15 cellular contexts compared by ENCODE assay signal in genomic region chr11:77699425-77699824, GRCh38.
DNase-seq lines count a peak whose midpoint lies in the region; ATAC-seq, FAIRE-seq and TF ChIP-seq lines count a peak whose summit lies in the region.
"Had no signal": no experiment of that assay in that cellular context is flagged by ENCODE, and none has a peak within 500 bp of the region (broad histone marks: within the 10 kb centered on the region; RNA-seq: fewer than 3 reads in every experiment).

No MANE protein-coding gene starts in this region.

- H3K4me1 ChIP-seq in OCI-LY3 (ENCODE audit: low read length) (peaks cover 9% of the 10 kb centered on the region), GM12878 (ENCODE audit: control insufficient read depth, insufficient read depth, low read length) (no peaks in the 10 kb centered on the region)
- H3K4me1 ChIP-seq: Caco-2 had no signal

- in situ Hi-C loops in GM12878 (cut with MboI) = no loop called here

- no peak for ATAC-seq in GM12878
- ATAC-seq: CD8-positive, alpha-beta T cell had no signal

- FAIRE-seq in G401.6 (lab: Jason Lieb, UNC) = peak; percentile 36
- no peak for FAIRE-seq in GM12878 (lab: Jason Lieb, UNC)
- FAIRE-seq: GM12891, H54 had no signal

- H3K27me3 ChIP-seq in OCI-LY3 (ENCODE audit: low read depth, low read length) = no peaks in the 10 kb centered on the region
- H3K27me3 ChIP-seq in GM12878 (replicated peaks in 1 of 2; ENCODE audit: control insufficient read depth in 2 of 2, insufficient read depth in 2 of 2, low read length in 1 of 2) = no peaks in the 10 kb centered on the region

- H3K9ac ChIP-seq in OCI-LY3 (ENCODE audit: low read length) (no peak overlapping the region), GM12878 (ENCODE audit: control insufficient read depth, insufficient read depth, low read length) (no peak overlapping the region)

- intact Hi-C loops in GM12878 (cut with micrococcal nuclease; ENCODE audit: unreplicated experiment) = no loop called here

- H4K20me1 ChIP-seq in OCI-LY3 (ENCODE audit: insufficient read depth, low read length) = no peaks in the 10 kb centered on the region
- no peaks in the 10 kb centered on the region for H4K20me1 ChIP-seq in GM12878 (ENCODE audit: control insufficient read depth, insufficient read depth)

- SMC1A ChIA-PET in GM12878 (lab: Charles Lee; ENCODE audit: uncharacterized antibody, unreplicated experiment) = interaction anchor here (0.6 to 1.0 kb wide), 2 partner anchors 33 to 57 kb away, joined by 3 read pairs; no protein-coding TSS in a partner anchor

- no peak for TF ChIP-seq RAD21 in GM12878 (IDR thresholded peaks at IDR 0.05; ENCODE audit: insufficient read depth, low read depth, low read length)

- H2AFZ ChIP-seq in OCI-LY3 (ENCODE audit: low read depth, low read length) (no peak overlapping the region), GM12878 (ENCODE audit: control insufficient read depth, low read depth, low read length) (no peak overlapping the region)

- CTCF ChIA-PET in GM12878 (lab: Yijun Ruan, JAX) = no interaction called here

- peaks cover 42% of the 10 kb centered on the region for H3K36me3 ChIP-seq in OCI-LY3 (replicated peaks; ENCODE audit: low read depth, low read length)
- H3K36me3 ChIP-seq in GM12878 (ENCODE audit: control insufficient read depth in 2 of 2, insufficient read depth in 2 of 2, low read length in 1 of 2) = peaks cover 0 to 17% of the 10 kb centered on the region in 2 experiments; a peak in 3 of 4 replicates

- BruUV-seq in GM12878 (replicated peaks; lab: Mats Ljungman, UMichigan) = no TSS peak

- H3K4me3 ChIP-seq in OCI-LY3 (ENCODE audit: low read length) (no peak overlapping the region), GM12878 (no peak overlapping the region)
- H3K4me3 ChIP-seq: HAP-1 had no signal

- peak overlapping the region; percentile 18; the same call in 1 of the 2 replicates for H3K4me2 ChIP-seq in OCI-LY3 (ENCODE audit: low read length)
- no peak overlapping the region for H3K4me2 ChIP-seq in GM12878 (ENCODE audit: control insufficient read depth, insufficient read depth)

- WGBS in GM12878 (ENCODE audit: insufficient coverage, insufficient replicate concordance, low lambda C conversion rate, missing lambda C conversion rate) = 0% methylated on average over 1 of the region's 1 CpG

- H3K27ac ChIP-seq in OCI-LY3 (ENCODE audit: low read length) (no peak overlapping the region), GM12878 (ENCODE audit: control insufficient read depth, insufficient read depth) (no peak overlapping the region)

- no peak for TF ChIP-seq EP300 in GM12878 (IDR thresholded peaks at IDR 0.05; ENCODE audit: borderline replicate concordance in 1 of 2, control insufficient read depth in 1 of 2, low read depth in 2 of 2, low read length in 2 of 2)

- POLR2A ChIA-PET in GM12878 (lab: Charles Lee) = no interaction called here

- TF ChIP-seq CTCF in OCI-LY3 (IDR thresholded peaks at IDR 0.05; ENCODE audit: low read depth, low read length) (no peak), GM12878 (IDR thresholded peaks at IDR 0.05 in 2 of 3, conservative IDR thresholded peaks at IDR 0.05 in 1 of 3; ENCODE audit: control insufficient read depth in 2 of 3, extremely low read depth in 1 of 3, insufficient read depth in 1 of 3, low read depth in 3 of 3, low read length in 3 of 3) (no peak)

- H3K79me2 ChIP-seq in OCI-LY3 (ENCODE audit: low read length) = no peaks in the 10 kb centered on the region
- no peaks in the 10 kb centered on the region for H3K79me2 ChIP-seq in GM12878 (ENCODE audit: control insufficient read depth, insufficient read depth, low read length)

- RAD21 ChIA-PET in GM12878 (lab: Charles Lee; ENCODE audit: unreplicated experiment) = no interaction called here

- no peak for TF ChIP-seq POLR2A in GM12878 (IDR thresholded peaks at IDR 0.05; ENCODE audit: low read depth, low read length)

- DNase-seq in GM12878 (ENCODE audit: low read depth, low spot score) (no peak), NCI-H1417 treated with DMSO at 0.1 percent for 48 hours (lab: John Stamatoyannopoulos, UW) (no peak), NCI-H146 (lab: John Stamatoyannopoulos, UW) (no peak)
- DNase-seq in activated T-cell treated with anti-CD3 and anti-CD28 coated beads, Interleukin-2, amount 50 U/mL, for 1 hour = no peak
- DNase-seq: C1 segment of cervical spinal cord; Caco-2; CD8-positive, alpha-beta T cell; DMS153; DND-41; GOT3 had no signal

- no peaks in the 10 kb centered on the region for H3K9me3 ChIP-seq in OCI-LY3 (ENCODE audit: insufficient read depth, low read length)
- H3K9me3 ChIP-seq in GM12878 (replicated peaks; ENCODE audit: control insufficient read depth, insufficient read depth, low read length) = no peaks in the 10 kb centered on the region
- H3K9me3 ChIP-seq: Caco-2, HAP-1 had no signal

TF ChIP-seq in GM12878, 131 proteins besides CTCF, POLR2A, EP300 and RAD21:
- no peak for TF ChIP-seq SMAD5 (IDR thresholded peaks at IDR 0.05; ENCODE audit: low read depth)
- peak; percentile 74 for TF ChIP-seq JUNB (IDR thresholded peaks at IDR 0.05)
